Comparison of ENCODE assay signal across 1 cellular context in genomic region chr6:31680226-31680840, GRCh38.
TF ChIP-seq lines count a peak whose summit lies in the region.

No MANE protein-coding gene starts in this region.

TF ChIP-seq in IMR-90, 13 proteins besides CTCF, POLR2A, EP300 and RAD21:
- TF ChIP-seq NFE2L2 (IDR thresholded peaks at IDR 0.05; ENCODE audit: low read depth, low read length) (no peak), CEBPB (IDR thresholded peaks at IDR 0.05; ENCODE audit: low read depth, low read length) (0 out of 2 replicates have a peak, but pooled peaks have one; percentile 36), USF2 (IDR thresholded peaks at IDR 0.05; ENCODE audit: low read depth, low read length) (no peak), MAFK (IDR thresholded peaks at IDR 0.05; ENCODE audit: low read depth, low read length) (peak; percentile 29; the same call in 1 of the 2 replicates)
